In the genomic region with DNA sequence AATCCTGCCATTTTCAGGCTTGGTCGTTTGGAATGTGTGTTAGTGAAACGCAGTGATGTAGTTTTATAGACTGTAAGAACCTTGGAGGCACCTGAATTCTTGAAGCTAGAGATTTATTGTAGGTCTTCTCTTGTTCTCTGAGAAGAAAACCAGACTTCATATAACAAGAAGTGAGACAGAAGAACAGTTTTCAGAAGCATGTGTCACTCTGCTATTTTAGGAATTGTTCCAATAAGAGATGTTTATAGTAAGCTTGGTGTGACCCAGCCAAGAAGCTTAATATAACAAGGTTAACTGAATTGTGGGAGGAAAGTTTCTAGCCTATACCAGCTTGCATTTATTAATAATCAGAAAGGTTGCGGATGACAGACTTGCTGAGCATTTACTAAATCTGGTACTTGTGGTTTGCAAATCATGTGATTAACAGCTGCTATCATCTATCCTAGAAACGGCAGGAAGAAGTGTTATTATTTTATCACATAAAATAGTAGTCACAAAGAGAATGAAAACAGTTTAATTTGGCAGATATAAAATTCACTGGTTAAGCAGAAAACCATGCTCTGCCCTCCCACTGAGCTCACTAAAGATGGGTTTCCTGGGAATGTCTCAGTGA, we compare ENCODE assay signal across 8 cellular contexts. TPM values are rescaled to one million over a fixed set of nuclear protein-coding genes. Genes with fewer than 3 reads are reported as not detected.
DNase-seq lines count a peak whose midpoint lies in the region; ATAC-seq and TF ChIP-seq lines count a peak whose summit lies in the region.

No MANE protein-coding gene starts in this region.

- intact Hi-C loops in posterior vena cava (cut with DNase I), result loop anchor here in 1 of 2 donors (10.0 kb wide), 1 partner anchor 127 kb away; no protein-coding TSS in a partner anchor

- no peaks in the 10 kb centered on the region for H3K36me3 Mint-ChIP-seq in stimulated activated naive CD8-positive, alpha-beta T cell treated with anti-CD3 and anti-CD28 coated beads, Interleukin-15, Interleukin-2, amounts not matched to agents 100 ng/mL and 50 ng/mL, for 24 hours (ENCODE audit: low read depth)

- H3K27me3 Mint-ChIP-seq in stimulated activated naive CD8-positive, alpha-beta T cell treated with anti-CD3 and anti-CD28 coated beads, Interleukin-15, Interleukin-2, amounts not matched to agents 100 ng/mL and 50 ng/mL, for 24 hours, result no peaks in the 10 kb centered on the region

- peak overlapping the region; percentile 38 for H3K27ac Mint-ChIP-seq in stimulated activated naive CD8-positive, alpha-beta T cell treated with anti-CD3 and anti-CD28 coated beads, Interleukin-15, Interleukin-2, amounts not matched to agents 100 ng/mL and 50 ng/mL, for 24 hours

- CTCF ChIA-PET in GM10248 (lab: Yijun Ruan, JAX), result interaction anchor here (0.7 to 5.8 kb wide), 14 partner anchors 11 to 390 kb away, joined by 3 to 29 read pairs (median 4); a partner anchor contains a TSS

- ATAC-seq in GM21447 (IDR thresholded peaks at IDR 0.05; ENCODE audit: unreplicated experiment), result peak; percentile 81
- ATAC-seq in HG03571 (IDR thresholded peaks at IDR 0.05; ENCODE audit: unreplicated experiment), result peak; percentile 69

- peaks cover 35% of the 10 kb centered on the region for H3K4me1 Mint-ChIP-seq in stimulated activated naive CD8-positive, alpha-beta T cell treated with anti-CD3 and anti-CD28 coated beads, Interleukin-15, Interleukin-2, amounts not matched to agents 100 ng/mL and 50 ng/mL, for 24 hours (ENCODE audit: low read depth)

- POLR2A ChIA-PET in GM10248 (lab: Yijun Ruan, JAX), result interaction anchor here (0.5 to 0.9 kb wide), 2 partner anchors 55 to 210 kb away, joined by 3 to 4 read pairs; no protein-coding TSS in a partner anchor

- no peak for TF ChIP-seq CTCF in GM10248 (IDR thresholded peaks at IDR 0.05; ENCODE audit: control extremely low read depth, extremely low read depth, low read depth, missing control alignments)

- peak overlapping the region; percentile 38 for H3K4me3 Mint-ChIP-seq in stimulated activated naive CD8-positive, alpha-beta T cell treated with anti-CD3 and anti-CD28 coated beads, Interleukin-15, Interleukin-2, amounts not matched to agents 100 ng/mL and 50 ng/mL, for 24 hours

- H3K9me3 Mint-ChIP-seq in stimulated activated naive CD8-positive, alpha-beta T cell treated with anti-CD3 and anti-CD28 coated beads, Interleukin-15, Interleukin-2, amounts not matched to agents 100 ng/mL and 50 ng/mL, for 24 hours, result no peaks in the 10 kb centered on the region

- DNase-seq in GM10248 (ENCODE audit: extremely low spot score) (peak; percentile 62), dedifferentiated amniotic fluid mesenchymal stem cell (ENCODE audit: extremely low spot score) (peak; percentile 74), NCI-H510A treated with DMSO at 0.1 percent for 48 hours (lab: John Stamatoyannopoulos, UW) (no peak), posterior vena cava (ENCODE audit: low spot score) (no peak), NCI-H2227 treated with DMSO at 0.1 percent for 48 hours (lab: John Stamatoyannopoulos, UW) (no peak)

RNA-seq across cellular contexts. Expression of a gene that starts 49.2 kb away (rescaled TPM):
- total RNA-seq in posterior vena cava, result 10 to 100 TPM; 44.3 to 45.1 TPM

Comparison
In these comparisons a context has a peak if more than half of its experiments do, and no peak if none do; other contexts are left out.
1. DNase-seq: peak in GM10248 (single experiment) and dedifferentiated amniotic fluid mesenchymal stem cell (single experiment); none in NCI-H510A treated with DMSO at 0.1 percent for 48 hours (single experiment), posterior vena cava (single experiment) and NCI-H2227 treated with DMSO at 0.1 percent for 48 hours (single experiment).